In the genomic region with DNA sequence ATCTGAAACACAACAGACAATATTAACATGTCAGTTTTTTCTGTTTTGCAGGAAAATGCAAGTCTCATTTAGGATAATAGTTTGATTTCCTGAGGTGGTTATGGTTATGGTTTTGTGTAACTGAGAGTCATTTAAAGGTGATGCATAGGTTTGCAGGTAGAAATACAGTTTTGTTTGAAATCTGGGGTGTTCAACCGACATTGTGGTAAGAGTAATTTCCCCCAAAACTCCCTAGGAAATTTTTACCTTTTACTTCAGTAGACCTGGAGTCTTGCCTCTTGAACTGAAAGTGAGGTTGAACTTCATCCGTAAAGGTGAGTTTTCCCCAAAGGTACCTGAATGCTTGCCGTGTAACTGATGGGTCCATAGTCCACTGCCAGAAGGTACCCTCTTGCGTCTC, we compare ENCODE assay signal across 22 cellular contexts.
DNase-seq lines count a peak whose midpoint lies in the region; ATAC-seq, FAIRE-seq and TF ChIP-seq lines count a peak whose summit lies in the region.
"Had no signal": no experiment of that assay in that cellular context is flagged by ENCODE, and none has a peak within 500 bp of the region (broad histone marks: within the 10 kb centered on the region; RNA-seq: fewer than 3 reads in every experiment).

No MANE protein-coding gene starts in this region.

- H3K27ac ChIP-seq in HepG2 (ENCODE audit: extremely low read length, insufficient read depth, low read length) (peak overlapping the region; percentile 45), right lobe of liver (no peak overlapping the region)
- H3K27ac ChIP-seq: cardiac muscle cell, hepatocyte, neutrophil, psoas muscle had no signal

- H3K9me3 Mint-ChIP-seq in IgD-negative memory B cell, result no peaks in the 10 kb centered on the region
- H3K9me3 Mint-ChIP-seq in activated naive CD8-positive, alpha-beta T cell treated with anti-CD3 and anti-CD28 coated beads, Interleukin-2, amount 10 ng/mL, durations not matched to agents 7 days and 5 days, result no peaks in the 10 kb centered on the region
- no peaks in the 10 kb centered on the region for H3K9me3 Mint-ChIP-seq in stimulated activated naive B cell treated with anti-CD40 and anti-IgM and Interleukin-4, amounts not matched to agents 10 μg/mL and 1 μg/mL and 100 μg/mL, for 72 hours

- H3K36me3 ChIP-seq in HepG2 (replicated peaks in 1 of 2; ENCODE audit: control insufficient read depth in 1 of 2, insufficient read depth in 2 of 2, low read length in 2 of 2) (no peaks in the 10 kb centered on the region), right lobe of liver (no peaks in the 10 kb centered on the region)
- H3K36me3 ChIP-seq: cardiac muscle cell, MG63 had no signal

- ATAC-seq in HepG2 (no peak), right lobe of liver (no peak), GM19452 (IDR thresholded peaks at IDR 0.05; ENCODE audit: unreplicated experiment) (no peak)
- ATAC-seq in activated naive CD8-positive, alpha-beta T cell treated with anti-CD3 and anti-CD28 coated beads, Interleukin-2, amount 10 ng/mL, durations not matched to agents 7 days and 5 days (ENCODE audit: low read depth), result no peak
- peak; percentile 51 to 55 for ATAC-seq in stimulated activated naive B cell treated with anti-CD40 and anti-IgM and Interleukin-4, amounts not matched to agents 10 μg/mL and 1 μg/mL and 100 μg/mL, for 72 hours (replicated peaks)
- ATAC-seq: mucosa of descending colon, psoas muscle, SK-N-SH treated with all-trans-retinoic acid at 6 μM for 48 hours had no signal

- H3K4me1 ChIP-seq in HepG2 (ENCODE audit: insufficient read depth, low read length), result peaks cover 54% of the 10 kb centered on the region
- peaks cover 0 to 5% (median 0%) of the 10 kb centered on the region in 4 donors for H3K4me1 ChIP-seq in right lobe of liver

- H3K27me3 ChIP-seq in HepG2 (ENCODE audit: control insufficient read depth in 1 of 2, insufficient read depth in 2 of 2, low read length in 2 of 2) (no peaks in the 10 kb centered on the region), right lobe of liver (no peaks in the 10 kb centered on the region)
- H3K27me3 ChIP-seq: cardiac muscle cell, hepatocyte, MG63, neutrophil had no signal

- no peaks in the 10 kb centered on the region for H3K9me3 ChIP-seq in HepG2 (ENCODE audit: low read length)
- H3K9me3 ChIP-seq in right lobe of liver, result no peaks in the 10 kb centered on the region
- H3K9me3 ChIP-seq: MG63, mucosa of descending colon, neutrophil, psoas muscle had no signal

- no peaks in the 10 kb centered on the region for H4K20me1 ChIP-seq in HepG2 (ENCODE audit: insufficient read depth, low read length)

- peaks cover 51 to 84% (median 68%) of the 10 kb centered on the region in 3 donors for H3K4me1 Mint-ChIP-seq in IgD-negative memory B cell
- peaks cover 74% of the 10 kb centered on the region for H3K4me1 Mint-ChIP-seq in activated naive CD8-positive, alpha-beta T cell treated with anti-CD3 and anti-CD28 coated beads, Interleukin-2, amount 10 ng/mL, durations not matched to agents 7 days and 5 days
- H3K4me1 Mint-ChIP-seq in stimulated activated naive B cell treated with anti-CD40 and anti-IgM and Interleukin-4, amounts not matched to agents 10 μg/mL and 1 μg/mL and 100 μg/mL, for 72 hours, result peaks cover 78 to 96% of the 10 kb centered on the region in 2 donors

- H3K27ac Mint-ChIP-seq in IgD-negative memory B cell, result peak overlapping the region in 2 of 3 donors; percentile 20 to 28
- peak overlapping the region; percentile 73 for H3K27ac Mint-ChIP-seq in activated naive CD8-positive, alpha-beta T cell treated with anti-CD3 and anti-CD28 coated beads, Interleukin-2, amount 10 ng/mL, durations not matched to agents 7 days and 5 days
- peak overlapping the region; percentile 70 for H3K27ac Mint-ChIP-seq in stimulated activated naive B cell treated with anti-CD40 and anti-IgM and Interleukin-4, amounts not matched to agents 10 μg/mL and 1 μg/mL and 100 μg/mL, for 72 hours

- peak overlapping the region in 2 of 4 donors; percentile 41 to 76 for H3K4me3 Mint-ChIP-seq in IgD-negative memory B cell
- H3K4me3 Mint-ChIP-seq in activated naive CD8-positive, alpha-beta T cell treated with anti-CD3 and anti-CD28 coated beads, Interleukin-2, amount 10 ng/mL, durations not matched to agents 7 days and 5 days, result peak overlapping the region; percentile 70
- H3K4me3 Mint-ChIP-seq in stimulated activated naive B cell treated with anti-CD40 and anti-IgM and Interleukin-4, amounts not matched to agents 10 μg/mL and 1 μg/mL and 100 μg/mL, for 72 hours, result peak overlapping the region; percentile 29 to 55

- no peak for TF ChIP-seq CTCF in HepG2 (CRISPR knock-in tag; IDR thresholded peaks at IDR 0.05)
- TF ChIP-seq CTCF in right lobe of liver (IDR thresholded peaks at IDR 0.05), result no peak

- no peak for TF ChIP-seq RAD21 in HepG2 (CRISPR knock-in tag; IDR thresholded peaks at IDR 0.05)

- in situ Hi-C loops in HepG2 (cut with HindIII; ENCODE audit: extremely low pct_ligation_motif_present, low pct_unique_long_range_greater_than_20kb), result no loop called here

- no peaks in the 10 kb centered on the region for H3K27me3 Mint-ChIP-seq in IgD-negative memory B cell
- no peaks in the 10 kb centered on the region for H3K27me3 Mint-ChIP-seq in activated naive CD8-positive, alpha-beta T cell treated with anti-CD3 and anti-CD28 coated beads, Interleukin-2, amount 10 ng/mL, durations not matched to agents 7 days and 5 days
- no peaks in the 10 kb centered on the region for H3K27me3 Mint-ChIP-seq in stimulated activated naive B cell treated with anti-CD40 and anti-IgM and Interleukin-4, amounts not matched to agents 10 μg/mL and 1 μg/mL and 100 μg/mL, for 72 hours

- FAIRE-seq in HepG2 (lab: Jason Lieb, UNC), result no peak
- no peak for FAIRE-seq in H54 (lab: Jason Lieb, UNC)

- no peak overlapping the region for H3K9ac ChIP-seq in HepG2 (ENCODE audit: insufficient read depth, low read depth, low read length)

- no TSS peak for BruUV-seq in HepG2 (replicated peaks; lab: Mats Ljungman, UMichigan)

- DNase-seq in HepG2 (ENCODE audit: low spot score) (no peak), right lobe of liver (no peak), NCI-H1092 treated with DMSO at 0.1 percent for 48 hours (lab: John Stamatoyannopoulos, UW) (no peak), H54 (ENCODE audit: insufficient read length, low spot score) (no peak)
- no peak for DNase-seq in activated naive CD8-positive, alpha-beta T cell treated with anti-CD3 and anti-CD28 coated beads, Interleukin-2, amount 10 ng/mL, durations not matched to agents 7 days and 5 days
- no peak for DNase-seq in stimulated activated naive B cell treated with anti-CD40 and anti-IgM and Interleukin-4, amounts not matched to agents 10 μg/mL and 1 μg/mL and 100 μg/mL, for 72 hours
- DNase-seq: IMR-90; MG63; mucosa of descending colon; NCI-H2171 treated with DMSO at 0.1 percent for 48 hours; NCI-H526; psoas muscle; RPMI8226; stimulated activated CD4-positive, alpha-beta T cell treated with anti-CD3 and anti-CD28 coated beads, Interleukin-4, amount 100 ng/mL, for 24 hours; substantia nigra had no signal

- H3K4me3 ChIP-seq in HepG2 (replicated peaks in 1 of 3; ENCODE audit: insufficient read depth in 1 of 3, low read depth in 2 of 3, low read length in 3 of 3) (no peak overlapping the region), right lobe of liver (no peak overlapping the region)
- H3K4me3 ChIP-seq: cardiac muscle cell, hepatocyte, MG63, mucosa of descending colon, psoas muscle, smooth muscle cell had no signal

- no peak overlapping the region for H2AFZ ChIP-seq in HepG2 (ENCODE audit: low read length)
- H2AFZ ChIP-seq: hepatocyte had no signal

- intact Hi-C loops in HepG2 (cut with micrococcal nuclease; ENCODE audit: unreplicated experiment), result no loop called here
- intact Hi-C loops in right lobe of liver (cut with DNase I), result no loop called here

- TF ChIP-seq EP300 in HepG2 (IDR thresholded peaks at IDR 0.05; ENCODE audit: low read depth in 2 of 2, low read length in 2 of 2), result no peak
- no peak for TF ChIP-seq EP300 in HepG2 (CRISPR knock-in tag; IDR thresholded peaks at IDR 0.05; ENCODE audit: borderline replicate concordance)

- peaks cover 68% of the 10 kb centered on the region for H3K79me2 ChIP-seq in HepG2 (ENCODE audit: insufficient read depth, low read length)

- WGBS in HepG2 (ENCODE audit: low lambda C conversion rate), result 85% methylated on average over 4 of the region's 4 CpGs
- 90% methylated on average over 3 of the region's 4 CpGs for WGBS in right lobe of liver (ENCODE audit: insufficient coverage, low coverage, low lambda C conversion rate, missing lambda C conversion rate)

- TF ChIP-seq POLR2A in HepG2 (IDR thresholded peaks at IDR 0.05; ENCODE audit: insufficient read depth in 1 of 2, low read depth in 2 of 2, low read length in 2 of 2) (no peak), right lobe of liver (IDR thresholded peaks at IDR 0.05) (no peak), H54 (IDR thresholded peaks at IDR 0.05; ENCODE audit: low read depth, low read length) (no peak)

- peak overlapping the region; percentile 38; the same call in 1 of the 2 replicates for H3K4me2 ChIP-seq in HepG2 (ENCODE audit: low read depth, low read length)
- H3K4me2 ChIP-seq: hepatocyte, smooth muscle cell had no signal

- CTCF ChIA-PET in HepG2 (lab: Yijun Ruan, JAX; ENCODE audit: low intra/inter-chr PET ratio, low total read pairs), result no interaction called here

- POLR2A ChIA-PET in HepG2 (lab: Yijun Ruan, JAX), result no interaction called here
- POLR2A ChIA-PET in activated naive CD8-positive, alpha-beta T cell treated with anti-CD3 and anti-CD28 coated beads, Interleukin-2, amount 10 ng/mL, durations not matched to agents 7 days and 5 days (lab: Charles Lee), result interaction anchor here (0.8 to 2.4 kb wide), 2 partner anchors 9 to 16 kb away, joined by 3 to 10 read pairs; no protein-coding TSS in a partner anchor

- H3K36me3 Mint-ChIP-seq in IgD-negative memory B cell, result peaks cover 1% of the 10 kb centered on the region
- H3K36me3 Mint-ChIP-seq in activated naive CD8-positive, alpha-beta T cell treated with anti-CD3 and anti-CD28 coated beads, Interleukin-2, amount 10 ng/mL, durations not matched to agents 7 days and 5 days, result peaks cover 6% of the 10 kb centered on the region
- peaks cover 1 to 26% of the 10 kb centered on the region in 2 donors for H3K36me3 Mint-ChIP-seq in stimulated activated naive B cell treated with anti-CD40 and anti-IgM and Interleukin-4, amounts not matched to agents 10 μg/mL and 1 μg/mL and 100 μg/mL, for 72 hours

TF ChIP-seq in HepG2, 621 proteins besides CTCF, POLR2A, EP300 and RAD21 (continues in another document):
- TF ChIP-seq, protein P1, sequence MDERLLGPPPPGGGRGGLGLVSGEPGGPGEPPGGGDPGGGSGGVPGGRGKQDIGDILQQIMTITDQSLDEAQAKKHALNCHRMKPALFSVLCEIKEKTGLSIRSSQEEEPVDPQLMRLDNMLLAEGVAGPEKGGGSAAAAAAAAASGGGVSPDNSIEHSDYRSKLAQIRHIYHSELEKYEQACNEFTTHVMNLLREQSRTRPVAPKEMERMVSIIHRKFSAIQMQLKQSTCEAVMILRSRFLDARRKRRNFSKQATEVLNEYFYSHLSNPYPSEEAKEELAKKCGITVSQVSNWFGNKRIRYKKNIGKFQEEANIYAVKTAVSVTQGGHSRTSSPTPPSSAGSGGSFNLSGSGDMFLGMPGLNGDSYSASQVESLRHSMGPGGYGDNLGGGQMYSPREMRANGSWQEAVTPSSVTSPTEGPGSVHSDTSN (CRISPR knock-in tag; IDR thresholded peaks at IDR 0.05), result no peak

Comparison
In these comparisons a context has a peak if more than half of its experiments do, and no peak if none do; other contexts are left out.
1. ATAC-seq: peak in stimulated activated naive B cell treated with anti-CD40 and anti-IgM and Interleukin-4, amounts not matched to agents 10 μg/mL and 1 μg/mL and 100 μg/mL, for 72 hours (2 of 2); none in HepG2 (single experiment), right lobe of liver (0 of 4), activated naive CD8-positive, alpha-beta T cell treated with anti-CD3 and anti-CD28 coated beads, Interleukin-2, amount 10 ng/mL, durations not matched to agents 7 days and 5 days (single experiment) and GM19452 (single experiment).
2. Peak in every context shown above with its lines, with median percentiles within 50 percentile points of each other: H3K27ac Mint-ChIP-seq.